In genomic region chr9:87498816-87499454, GRCh38 we compare ENCODE assay signal across 8 cellular contexts. TPM values are rescaled to one million over a fixed set of nuclear protein-coding genes. Genes with fewer than 3 reads are reported as not detected.
DNase-seq lines count a peak whose midpoint lies in the region; ATAC-seq and TF ChIP-seq lines count a peak whose summit lies in the region.

No MANE protein-coding gene starts in this region.

- H3K9me3 Mint-ChIP-seq in Caco-2 (ENCODE audit: unreplicated experiment) = no peaks in the 10 kb centered on the region
- no peaks in the 10 kb centered on the region for H3K9me3 Mint-ChIP-seq in endodermal cell

- TSS peak; percentile 32 for BruUV-seq in Caco-2 (replicated peaks; lab: Mats Ljungman, UMichigan)

- peak overlapping the region; percentile 92 for H3K27ac ChIP-seq in endodermal cell (ENCODE audit: low read depth, low read length)
- H3K27ac ChIP-seq in neutrophil = no peak overlapping the region

- H3K4me3 ChIP-seq in Caco-2 (ENCODE audit: low read depth, low read length) (peak overlapping the region; percentile 70), endodermal cell (ENCODE audit: low read length) (peak overlapping the region; percentile 90), neutrophil (ENCODE audit: low read depth in 1 of 2, low read length in 1 of 2) (peak overlapping the region; percentile 68 to 85)

- H3K4me1 ChIP-seq in Caco-2 (peaks cover 7% of the 10 kb centered on the region; the same call in 1 of the 2 replicates), endodermal cell (ENCODE audit: control insufficient read depth, insufficient read depth, low read length) (no peaks in the 10 kb centered on the region), neutrophil (ENCODE audit: control insufficient read depth in 1 of 2, insufficient read depth in 1 of 2, low read depth in 1 of 2, low read length in 1 of 2) (peaks cover 52 to 53% of the 10 kb centered on the region in 2 experiments)

- WGBS in endodermal cell (ENCODE audit: insufficient coverage in 1 of 2, insufficient read length in 1 of 2), 2 experiments = 1 to 2% methylated on average over 9 to 26 of the region's 26 CpGs

- intact Hi-C loops in Caco-2 (cut with micrococcal nuclease; ENCODE audit: unreplicated experiment) = loop anchor here (1.0 to 5.0 kb wide), 4 partner anchors 73 to 162 kb away; no protein-coding TSS in a partner anchor

- ATAC-seq in HG03159 (IDR thresholded peaks at IDR 0.05; ENCODE audit: unreplicated experiment) = no peak
- no peak for ATAC-seq in GM19351 (IDR thresholded peaks at IDR 0.05; ENCODE audit: unreplicated experiment)

- H3K4me1 Mint-ChIP-seq in Caco-2 (ENCODE audit: low read depth, unreplicated experiment) (peaks cover 13% of the 10 kb centered on the region), endodermal cell (peaks cover 31% of the 10 kb centered on the region)

- POLR2A ChIA-PET in Caco-2 (lab: Charles Lee) = no interaction called here

- H3K27ac Mint-ChIP-seq in Caco-2 (ENCODE audit: unreplicated experiment) (peak overlapping the region; percentile 73), endodermal cell (peak overlapping the region; percentile 87)

- H3K9me3 ChIP-seq in Caco-2 = no peaks in the 10 kb centered on the region
- no peaks in the 10 kb centered on the region for H3K9me3 ChIP-seq in endodermal cell (ENCODE audit: control insufficient read depth, low read length)
- H3K9me3 ChIP-seq in neutrophil = no peaks in the 10 kb centered on the region

- DNase-seq in Caco-2 (no peak), NCI-H748 (lab: John Stamatoyannopoulos, UW; ENCODE audit: unreplicated experiment) (peak; percentile 62), endodermal cell (no peak), NK-92 (lab: John Stamatoyannopoulos, UW; ENCODE audit: unreplicated experiment) (no peak)
- DNase-seq in effector CD8-positive, alpha-beta T cell (lab: John Stamatoyannopoulos, UW) = no peak

- H3K4me3 Mint-ChIP-seq in Caco-2 (ENCODE audit: unreplicated experiment) (peak overlapping the region; percentile 78), endodermal cell (peak overlapping the region; percentile 93)

- H3K36me3 Mint-ChIP-seq in Caco-2 (ENCODE audit: insufficient read depth, unreplicated experiment) = peaks cover 19% of the 10 kb centered on the region
- peaks cover 31% of the 10 kb centered on the region for H3K36me3 Mint-ChIP-seq in endodermal cell (ENCODE audit: low read depth)

- H3K27me3 Mint-ChIP-seq in Caco-2 (ENCODE audit: insufficient read depth, unreplicated experiment) = no peaks in the 10 kb centered on the region
- peaks cover 3% of the 10 kb centered on the region for H3K27me3 Mint-ChIP-seq in endodermal cell (ENCODE audit: insufficient read depth)

- H3K27me3 ChIP-seq in Caco-2 (replicated peaks; ENCODE audit: control insufficient read depth, insufficient read depth, low read length) (no peaks in the 10 kb centered on the region), endodermal cell (ENCODE audit: control insufficient read depth, insufficient read depth, low read length, poor library complexity, severe bottlenecking) (no peaks in the 10 kb centered on the region), neutrophil (peaks cover 57% of the 10 kb centered on the region)

- peak overlapping the region; percentile 81 for H3K9ac ChIP-seq in endodermal cell (ENCODE audit: extremely low read depth, low read length, poor library complexity, severe bottlenecking)

- no peak for TF ChIP-seq CTCF in Caco-2 (IDR thresholded peaks at IDR 0.05; ENCODE audit: insufficient read depth in 1 of 2, low read depth in 1 of 2, low read length in 1 of 2, severe bottlenecking in 1 of 2, unreplicated experiment in 1 of 2)
- no peak for TF ChIP-seq CTCF in endodermal cell (conservative IDR thresholded peaks at IDR 0.05)
- no peak for TF ChIP-seq CTCF in neutrophil (IDR thresholded peaks at IDR 0.05)

- CTCF ChIA-PET in Caco-2 (lab: Charles Lee) = interaction anchor here (1.0 kb wide), 1 partner anchor 127 kb away, joined by 3 read pairs; no protein-coding TSS in a partner anchor

- H3K36me3 ChIP-seq in Caco-2 (ENCODE audit: control insufficient read depth, insufficient read depth, low read length) (no peaks in the 10 kb centered on the region), endodermal cell (ENCODE audit: control insufficient read depth, insufficient read depth, low read length) (peaks cover 18% of the 10 kb centered on the region), neutrophil (no peaks in the 10 kb centered on the region)

RNA-seq across cellular contexts. Expression of gene DAPK1, which starts 1.3 kb away (rescaled TPM):
- total RNA-seq in Caco-2 (2022) (65.8 and 79.2 TPM in 2 replicates), endodermal cell (100 to 1,000 TPM; 117 to 139 TPM)
- 39.1 TPM for polyA plus RNA-seq in endodermal cell (2013, experiment 1 of 2)
- polyA plus RNA-seq in endodermal cell (2013, experiment 2 of 2) = 33.2 TPM
